In genomic region chr19:2739602-2740313, GRCh38 we compare ENCODE assay signal across 8 cellular contexts. TPM values are rescaled to one million over a fixed set of nuclear protein-coding genes. Genes with fewer than 3 reads are reported as not detected.
DNase-seq lines count a peak whose midpoint lies in the region; ATAC-seq and TF ChIP-seq lines count a peak whose summit lies in the region.

A gene with protein sequence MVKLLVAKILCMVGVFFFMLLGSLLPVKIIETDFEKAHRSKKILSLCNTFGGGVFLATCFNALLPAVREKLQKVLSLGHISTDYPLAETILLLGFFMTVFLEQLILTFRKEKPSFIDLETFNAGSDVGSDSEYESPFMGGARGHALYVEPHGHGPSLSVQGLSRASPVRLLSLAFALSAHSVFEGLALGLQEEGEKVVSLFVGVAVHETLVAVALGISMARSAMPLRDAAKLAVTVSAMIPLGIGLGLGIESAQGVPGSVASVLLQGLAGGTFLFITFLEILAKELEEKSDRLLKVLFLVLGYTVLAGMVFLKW (minus strand): TSS chr19:2740017. CDS start chr19:2737257, 2,760 bp downstream.

- no peak within 1 kb of the TSS for H3K27ac ChIP-seq in temporal lobe (ENCODE audit: low read depth, low read length)

- no peaks in the 10 kb centered on the region for H3K9me3 Mint-ChIP-seq in activated naive CD4-positive, alpha-beta T cell treated with anti-CD3 and anti-CD28 coated beads, Interleukin-2, amount 50 U/mL, for 72 hours

- CTCF ChIA-PET in GM10248 (lab: Yijun Ruan, JAX): interaction anchor here (0.9 to 2.6 kb wide), 4 partner anchors 9 to 91 kb away, joined by 4 to 20 read pairs (median 6); no protein-coding TSS in a partner anchor

- POLR2A ChIA-PET in GM10248 (lab: Yijun Ruan, JAX): interaction anchor here (0.5 to 1.2 kb wide), 2 partner anchors 264 to 294 kb away, joined by 4 to 7 read pairs; partner anchors contain the start of gene GADD45B

- peak within 1 kb of the TSS; percentile 75 to 77 for H3K27ac Mint-ChIP-seq in activated naive CD4-positive, alpha-beta T cell treated with anti-CD3 and anti-CD28 coated beads, Interleukin-2, amount 50 U/mL, for 72 hours

- H3K36me3 Mint-ChIP-seq in activated naive CD4-positive, alpha-beta T cell treated with anti-CD3 and anti-CD28 coated beads, Interleukin-2, amount 50 U/mL, for 72 hours: peaks cover 16 to 24% of the 10 kb centered on the region in 2 donors

- ATAC-seq in HG02623 (IDR thresholded peaks at IDR 0.05; ENCODE audit: unreplicated experiment) (peak; percentile 96), omental fat pad (ENCODE audit: low FRiP score) (peak; percentile 99)
- ATAC-seq in activated naive CD4-positive, alpha-beta T cell treated with anti-CD3 and anti-CD28 coated beads, Interleukin-2, amount 50 U/mL, for 72 hours: peak; percentile 99

- DNase-seq in GM10248 (ENCODE audit: extremely low spot score) (peak; percentile 100), NCI-H1105 treated with DMSO at 0.1 percent for 48 hours (lab: John Stamatoyannopoulos, UW) (peak; percentile 92), SKM-1 treated with dmso at 0.1 percent for 144 hours (lab: John Stamatoyannopoulos, UW; ENCODE audit: unreplicated experiment) (peak; percentile 92), glomerular visceral epithelial cell (ENCODE audit: extremely low spot score) (peak; percentile 99), omental fat pad (ENCODE audit: low spot score) (peak; percentile 98)
- DNase-seq in activated naive CD4-positive, alpha-beta T cell treated with anti-CD3 and anti-CD28 coated beads, Interleukin-2, amount 50 U/mL, for 72 hours (ENCODE audit: low spot score in 2 of 2): peak; percentile 99 to 100

- TF ChIP-seq CTCF in GM10248 (IDR thresholded peaks at IDR 0.05; ENCODE audit: control extremely low read depth, extremely low read depth, low read depth, missing control alignments): peak; percentile 3
- TF ChIP-seq CTCF in omental fat pad (IDR thresholded peaks at IDR 0.05): no peak

RNA-seq across cellular contexts. Expression of the gene that starts here (rescaled TPM):
- total RNA-seq in activated naive CD4-positive, alpha-beta T cell treated with anti-CD3 and anti-CD28 coated beads, Interleukin-2, amount 50 U/mL, for 72 hours: 10 to 100 TPM; 24.8 to 27.3 TPM
- total RNA-seq in omental fat pad (10 to 100 TPM; 26.0 to 38.0 (median 28.6) TPM), temporal lobe (15.0 TPM)
